14 cellular contexts compared by ENCODE assay signal in genomic region chrX:20361081-20361889, GRCh38.
A peak's percentile ranks its signal among the peaks of the same experiment; 100 is the strongest.
DNase-seq lines count a peak whose midpoint lies in the region; ATAC-seq and TF ChIP-seq lines count a peak whose summit lies in the region.
"Had no signal": no experiment of that assay in that cellular context is flagged by ENCODE, and none has a peak within 500 bp of the region (broad histone marks: within the 10 kb centered on the region; RNA-seq: fewer than 3 reads in every experiment).

No MANE protein-coding gene starts in this region.

- no peak for ATAC-seq in CD4-positive, alpha-beta T cell (ENCODE audit: poor library complexity)
- ATAC-seq: activated naive CD8-positive, alpha-beta T cell treated with anti-CD3 and anti-CD28 coated beads, Interleukin-2, amount 50 U/mL, for 24 hours had no signal

- H4K20me1 ChIP-seq in OCI-LY7 (ENCODE audit: insufficient read depth, low read length), result no peaks in the 10 kb centered on the region

- no peak for TF ChIP-seq POLR2A in NB4 (IDR thresholded peaks at IDR 0.05; ENCODE audit: extremely low read depth, insufficient read length)

- POLR2A ChIA-PET in CD4-positive, alpha-beta T cell (lab: Charles Lee), result no interaction called here
- POLR2A ChIA-PET in OCI-LY7 (lab: Charles Lee), result interaction anchor here (0.6 kb wide), 1 partner anchor 17 kb away, joined by 5 read pairs; no protein-coding TSS in a partner anchor

- DNase-seq in AG08395 (ENCODE audit: low spot score) (peak; percentile 51), NB4 (ENCODE audit: low read depth) (peak; percentile 12), endodermal cell (no peak), NCI-H526 (lab: John Stamatoyannopoulos, UW) (no peak), OCI-LY7 (ENCODE audit: low spot score) (no peak)
- no peak for DNase-seq in activated naive CD8-positive, alpha-beta T cell treated with anti-CD3 and anti-CD28 coated beads for 36 hours
- DNase-seq in CD4-positive, alpha-beta T cell, result no peak
- DNase-seq: activated CD4-positive, alpha-beta T cell treated with anti-CD3 and anti-CD28 coated beads, Interleukin-2, amount 10 ng/mL, durations not matched to agents 24 days and 14 days; activated naive CD8-positive, alpha-beta T cell treated with anti-CD3 and anti-CD28 coated beads, Interleukin-2, amount 50 U/mL, for 24 hours; C1 segment of cervical spinal cord; esophagus squamous epithelium; naive B cell; NCI-H187 had no signal

- H3K9me3 Mint-ChIP-seq in endodermal cell, result peaks cover 60% of the 10 kb centered on the region
- H3K9me3 Mint-ChIP-seq in activated naive CD8-positive, alpha-beta T cell treated with anti-CD3 and anti-CD28 coated beads for 36 hours, result no peaks in the 10 kb centered on the region
- H3K9me3 Mint-ChIP-seq in CD4-positive, alpha-beta T cell, result no peaks in the 10 kb centered on the region
- H3K9me3 Mint-ChIP-seq: activated CD4-positive, alpha-beta T cell treated with anti-CD3 and anti-CD28 coated beads, Interleukin-2, amount 10 ng/mL, durations not matched to agents 24 days and 14 days; activated naive CD8-positive, alpha-beta T cell treated with anti-CD3 and anti-CD28 coated beads, Interleukin-2, amount 50 U/mL, for 24 hours had no signal

- H3K27me3 ChIP-seq in endodermal cell (ENCODE audit: control insufficient read depth, insufficient read depth, low read length, poor library complexity, severe bottlenecking) (no peaks in the 10 kb centered on the region), mucosa of stomach (ENCODE audit: control insufficient read depth, insufficient read depth, low read length) (no peaks in the 10 kb centered on the region)
- no peaks in the 10 kb centered on the region for H3K27me3 ChIP-seq in CD4-positive, alpha-beta T cell (ENCODE audit: control insufficient read depth, insufficient read depth, low read length)
- H3K27me3 ChIP-seq: esophagus squamous epithelium had no signal

- 80 to 84% methylated on average over 1 to 6 of the region's 8 CpGs for WGBS in endodermal cell (ENCODE audit: insufficient coverage in 1 of 2, insufficient read length in 1 of 2), 2 experiments

- intact Hi-C loops in CD4-positive, alpha-beta T cell (cut with DNase I, micrococcal nuclease), result no loop called here
- intact Hi-C loops in OCI-LY7 (cut with micrococcal nuclease; ENCODE audit: unreplicated experiment), result no loop called here

- H3K79me2 ChIP-seq in OCI-LY7 (ENCODE audit: insufficient read depth, low read depth, low read length), result no peaks in the 10 kb centered on the region

- H3K4me2 ChIP-seq in OCI-LY7 (ENCODE audit: low read length), result no peak overlapping the region

- no peak overlapping the region for H3K4me3 ChIP-seq in NB4 (ENCODE audit: low read depth, low read length)
- H3K4me3 ChIP-seq in endodermal cell (ENCODE audit: low read length), result peak overlapping the region; percentile 67
- H3K4me3 ChIP-seq in mucosa of stomach (ENCODE audit: low read length), result no peak overlapping the region
- H3K4me3 ChIP-seq in OCI-LY7 (ENCODE audit: low read depth, low read length, poor library complexity, severe bottlenecking), result no peak overlapping the region
- H3K4me3 ChIP-seq: esophagus squamous epithelium had no signal

- no peak overlapping the region for H2AFZ ChIP-seq in OCI-LY7 (ENCODE audit: low read length)

- H3K4me1 Mint-ChIP-seq in endodermal cell, result peaks cover 23% of the 10 kb centered on the region
- no peaks in the 10 kb centered on the region for H3K4me1 Mint-ChIP-seq in activated naive CD8-positive, alpha-beta T cell treated with anti-CD3 and anti-CD28 coated beads for 36 hours
- no peaks in the 10 kb centered on the region for H3K4me1 Mint-ChIP-seq in CD4-positive, alpha-beta T cell (ENCODE audit: low read depth)
- H3K4me1 Mint-ChIP-seq: activated CD4-positive, alpha-beta T cell treated with anti-CD3 and anti-CD28 coated beads, Interleukin-2, amount 10 ng/mL, durations not matched to agents 24 days and 14 days; naive B cell had no signal

- H3K27ac Mint-ChIP-seq in endodermal cell, result peak overlapping the region; percentile 71
- H3K27ac Mint-ChIP-seq in activated naive CD8-positive, alpha-beta T cell treated with anti-CD3 and anti-CD28 coated beads for 36 hours, result no peak overlapping the region
- H3K27ac Mint-ChIP-seq in CD4-positive, alpha-beta T cell, result no peak overlapping the region
- H3K27ac Mint-ChIP-seq: activated CD4-positive, alpha-beta T cell treated with anti-CD3 and anti-CD28 coated beads, Interleukin-2, amount 10 ng/mL, durations not matched to agents 24 days and 14 days; activated naive CD8-positive, alpha-beta T cell treated with anti-CD3 and anti-CD28 coated beads, Interleukin-2, amount 50 U/mL, for 24 hours had no signal

- CTCF ChIA-PET in CD4-positive, alpha-beta T cell (lab: Charles Lee), result interaction anchor here (0.6 kb wide), 1 partner anchor 17 kb away, joined by 3 read pairs; no protein-coding TSS in a partner anchor
- CTCF ChIA-PET in OCI-LY7 (lab: Charles Lee; ENCODE audit: unreplicated experiment), result no interaction called here

- TF ChIP-seq CTCF in NB4 (IDR thresholded peaks at IDR 0.05; ENCODE audit: low read depth, low read length) (no peak), endodermal cell (conservative IDR thresholded peaks at IDR 0.05) (no peak), OCI-LY7 (conservative IDR thresholded peaks at IDR 0.05; ENCODE audit: low read length) (no peak)
- no peak for TF ChIP-seq CTCF in CD4-positive, alpha-beta T cell (IDR thresholded peaks at IDR 0.05)

- H3K9ac ChIP-seq in endodermal cell (ENCODE audit: extremely low read depth, low read length, poor library complexity, severe bottlenecking) (no peak overlapping the region), mucosa of stomach (ENCODE audit: low read length) (peak overlapping the region; percentile 39)

- H3K9me3 ChIP-seq in endodermal cell (ENCODE audit: control insufficient read depth, low read length) (no peaks in the 10 kb centered on the region), mucosa of stomach (ENCODE audit: control insufficient read depth, low read length) (no peaks in the 10 kb centered on the region), OCI-LY7 (ENCODE audit: low read length) (no peaks in the 10 kb centered on the region)
- no peaks in the 10 kb centered on the region for H3K9me3 ChIP-seq in CD4-positive, alpha-beta T cell (ENCODE audit: control insufficient read depth, low read length)
- H3K9me3 ChIP-seq: esophagus squamous epithelium had no signal

- H3K27me3 Mint-ChIP-seq in endodermal cell (ENCODE audit: insufficient read depth), result peaks cover 4% of the 10 kb centered on the region
- H3K27me3 Mint-ChIP-seq in activated naive CD8-positive, alpha-beta T cell treated with anti-CD3 and anti-CD28 coated beads for 36 hours, result no peaks in the 10 kb centered on the region
- H3K27me3 Mint-ChIP-seq in CD4-positive, alpha-beta T cell, result no peaks in the 10 kb centered on the region
- H3K27me3 Mint-ChIP-seq: activated CD4-positive, alpha-beta T cell treated with anti-CD3 and anti-CD28 coated beads, Interleukin-2, amount 10 ng/mL, durations not matched to agents 24 days and 14 days; activated naive CD8-positive, alpha-beta T cell treated with anti-CD3 and anti-CD28 coated beads, Interleukin-2, amount 50 U/mL, for 24 hours had no signal

- H3K4me3 Mint-ChIP-seq in endodermal cell, result no peak overlapping the region
- H3K4me3 Mint-ChIP-seq in activated naive CD8-positive, alpha-beta T cell treated with anti-CD3 and anti-CD28 coated beads for 36 hours, result no peak overlapping the region
- no peak overlapping the region for H3K4me3 Mint-ChIP-seq in CD4-positive, alpha-beta T cell
- H3K4me3 Mint-ChIP-seq: activated CD4-positive, alpha-beta T cell treated with anti-CD3 and anti-CD28 coated beads, Interleukin-2, amount 10 ng/mL, durations not matched to agents 24 days and 14 days; activated naive CD8-positive, alpha-beta T cell treated with anti-CD3 and anti-CD28 coated beads, Interleukin-2, amount 50 U/mL, for 24 hours; naive B cell had no signal

- H3K36me3 Mint-ChIP-seq in endodermal cell (ENCODE audit: low read depth), result no peaks in the 10 kb centered on the region
- no peaks in the 10 kb centered on the region for H3K36me3 Mint-ChIP-seq in activated naive CD8-positive, alpha-beta T cell treated with anti-CD3 and anti-CD28 coated beads for 36 hours
- H3K36me3 Mint-ChIP-seq in CD4-positive, alpha-beta T cell (ENCODE audit: low read depth), result no peaks in the 10 kb centered on the region

- no TSS peak for BruUV-seq in OCI-LY7 (replicated peaks; lab: Mats Ljungman, UMichigan)

- H3K9me2 ChIP-seq in OCI-LY7 (ENCODE audit: insufficient read depth, low read length), result no peaks in the 10 kb centered on the region

- H3K36me3 ChIP-seq in endodermal cell (ENCODE audit: control insufficient read depth, insufficient read depth, low read length), result no peaks in the 10 kb centered on the region
- no peaks in the 10 kb centered on the region for H3K36me3 ChIP-seq in mucosa of stomach (ENCODE audit: control insufficient read depth, insufficient read depth, low read length)
- no peaks in the 10 kb centered on the region for H3K36me3 ChIP-seq in OCI-LY7 (ENCODE audit: insufficient read depth, low read length)
- H3K36me3 ChIP-seq: esophagus squamous epithelium had no signal

- no peak overlapping the region for H3K27ac ChIP-seq in endodermal cell (ENCODE audit: low read depth, low read length)
- H3K27ac ChIP-seq in CD4-positive, alpha-beta T cell (ENCODE audit: low read depth, low read length), result no peak overlapping the region
- no peak overlapping the region for H3K27ac ChIP-seq in OCI-LY7 (ENCODE audit: low read depth, low read length, poor library complexity, severe bottlenecking)

- H3K4me1 ChIP-seq in endodermal cell (ENCODE audit: control insufficient read depth, insufficient read depth, low read length), result peaks cover 7% of the 10 kb centered on the region
- peaks cover 17% of the 10 kb centered on the region for H3K4me1 ChIP-seq in mucosa of stomach (ENCODE audit: control insufficient read depth, insufficient read depth, low read length)
- no peaks in the 10 kb centered on the region for H3K4me1 ChIP-seq in OCI-LY7 (ENCODE audit: insufficient read depth, low read length, poor library complexity, severe bottlenecking)

Comparison
In these comparisons a context has a peak if more than half of its experiments do, and no peak if none do; other contexts are left out.
1. DNase-seq: peak in AG08395 (single experiment) and NB4 (single experiment); none in endodermal cell (single experiment), activated naive CD8-positive, alpha-beta T cell treated with anti-CD3 and anti-CD28 coated beads for 36 hours (single experiment), CD4-positive, alpha-beta T cell (0 of 10), NCI-H526 (0 of 2) and OCI-LY7 (single experiment).